8 cellular contexts compared by ENCODE assay signal in genomic region chr20:44439318-44439717, GRCh38.
"Had no signal": no experiment of that assay in that cellular context is flagged by ENCODE, and none has a peak within 500 bp of the region (broad histone marks: within the 10 kb centered on the region; RNA-seq: fewer than 3 reads in every experiment).

No MANE protein-coding gene starts in this region.

- FAIRE-seq: G401.6, GM12878, GM12891, GM12892, GM18507, GM19239 had no signal

- DNase-seq: GDM1, GF-D8 had no signal

- H3K4me3 ChIP-seq: GM12878 had no signal

- ATAC-seq: GM12878 had no signal
